1 cellular context compared by ENCODE assay signal in genomic region chr19:7010722-7011593, GRCh38.
A peak's percentile ranks its signal among the peaks of the same experiment; 100 is the strongest.
TF ChIP-seq lines count a peak whose summit lies in the region.

No MANE protein-coding gene starts in this region.

TF ChIP-seq in SK-N-SH, 30 proteins besides CTCF, POLR2A, EP300 and RAD21 (continued from another document):
- TF ChIP-seq USF1 (IDR thresholded peaks at IDR 0.05; ENCODE audit: borderline replicate concordance, low read depth) (peak; percentile 27; the same call in 1 of the 2 replicates), RXRA (IDR thresholded peaks at IDR 0.05; ENCODE audit: borderline replicate concordance, low read depth) (no peak)
